In the genomic region with DNA sequence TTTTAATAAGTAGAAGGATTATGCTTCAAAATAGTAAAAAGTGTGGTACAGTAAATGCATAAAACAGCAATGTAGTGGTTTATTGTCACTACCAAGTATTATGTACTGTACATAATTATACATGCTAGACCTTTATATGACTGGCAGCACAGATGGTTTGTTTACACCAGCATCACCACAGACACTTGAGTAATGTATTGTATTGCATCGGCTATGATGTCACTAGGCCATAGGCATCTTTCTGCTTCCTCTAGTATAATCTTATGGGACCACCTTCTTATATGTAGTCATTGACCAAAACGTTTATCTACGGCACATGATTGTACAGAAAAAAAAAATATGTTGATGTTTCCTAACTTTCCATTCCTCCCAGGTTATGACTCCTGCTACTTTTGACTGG, we compare ENCODE assay signal across 21 cellular contexts. TPM values are rescaled to one million over a fixed set of nuclear protein-coding genes. Genes with fewer than 3 reads are reported as not detected.
DNase-seq lines count a peak whose midpoint lies in the region; ATAC-seq and TF ChIP-seq lines count a peak whose summit lies in the region.
"Had no signal": no experiment of that assay in that cellular context is flagged by ENCODE, and none has a peak within 500 bp of the region (broad histone marks: within the 10 kb centered on the region; RNA-seq: fewer than 3 reads in every experiment).

No MANE protein-coding gene starts in this region.

- H3K36me3 ChIP-seq in parathyroid adenoma (ENCODE audit: control insufficient read depth, insufficient read depth, low read length): no peaks in the 10 kb centered on the region
- H3K36me3 ChIP-seq: BLaER1, heart left ventricle, transverse colon had no signal

- peaks cover 22% of the 10 kb centered on the region for H3K4me1 Mint-ChIP-seq in activated T-helper 2 cell treated with anti-CD3 and anti-CD28 coated beads, Interferon-gamma antibody, Interleukin-2, Interleukin-4, amounts not matched to agents 10 μg/mL and 5 μg/mL and 100 μg/mL, durations not matched to agents 14 hours and 24 hours and 36 hours (ENCODE audit: low read depth)

- no peaks in the 10 kb centered on the region for H3K36me3 Mint-ChIP-seq in activated T-helper 2 cell treated with anti-CD3 and anti-CD28 coated beads, Interferon-gamma antibody, Interleukin-2, Interleukin-4, amounts not matched to agents 10 μg/mL and 5 μg/mL and 100 μg/mL, durations not matched to agents 14 hours and 24 hours and 36 hours (ENCODE audit: low read depth)
- H3K36me3 Mint-ChIP-seq: stimulated activated naive B cell treated with anti-CD40 and anti-IgM and Interleukin-4, amounts not matched to agents 10 μg/mL and 1 μg/mL and 100 μg/mL, for 72 hours had no signal

- intact Hi-C loops in activated T-helper 2 cell treated with anti-CD3 and anti-CD28 coated beads, Interferon-gamma antibody, Interleukin-2, Interleukin-4, amounts not matched to agents 10 μg/mL and 5 μg/mL and 100 μg/mL, durations not matched to agents 14 hours and 24 hours and 36 hours (cut with micrococcal nuclease): no loop called here

- H3K9ac ChIP-seq in parathyroid adenoma: no peak overlapping the region
- H3K9ac ChIP-seq: BLaER1 had no signal

- ATAC-seq in GM18498 (IDR thresholded peaks at IDR 0.05; ENCODE audit: unreplicated experiment) (no peak), GM21619 (IDR thresholded peaks at IDR 0.05; ENCODE audit: unreplicated experiment) (no peak)
- ATAC-seq: heart left ventricle; PC-3; stimulated activated naive B cell treated with anti-CD40 and anti-IgM and Interleukin-4, amounts not matched to agents 10 μg/mL and 1 μg/mL and 100 μg/mL, for 72 hours had no signal

- no peaks in the 10 kb centered on the region for H3K27me3 ChIP-seq in parathyroid adenoma (ENCODE audit: control insufficient read depth, insufficient read depth, low read length)
- H3K27me3 ChIP-seq: BLaER1, heart left ventricle, transverse colon had no signal

- H3K4me1 ChIP-seq in parathyroid adenoma: peaks cover 31% of the 10 kb centered on the region

- peaks cover 2% of the 10 kb centered on the region for H3K27me3 Mint-ChIP-seq in activated T-helper 2 cell treated with anti-CD3 and anti-CD28 coated beads, Interferon-gamma antibody, Interleukin-2, Interleukin-4, amounts not matched to agents 10 μg/mL and 5 μg/mL and 100 μg/mL, durations not matched to agents 14 hours and 24 hours and 36 hours (ENCODE audit: low read depth)
- H3K27me3 Mint-ChIP-seq: stimulated activated naive B cell treated with anti-CD40 and anti-IgM and Interleukin-4, amounts not matched to agents 10 μg/mL and 1 μg/mL and 100 μg/mL, for 72 hours had no signal

- TF ChIP-seq CTCF in NB4 (IDR thresholded peaks at IDR 0.05; ENCODE audit: low read depth, low read length) (no peak), parathyroid adenoma (IDR thresholded peaks at IDR 0.05) (no peak)

- peaks cover 3% of the 10 kb centered on the region for H3K9me3 Mint-ChIP-seq in activated T-helper 2 cell treated with anti-CD3 and anti-CD28 coated beads, Interferon-gamma antibody, Interleukin-2, Interleukin-4, amounts not matched to agents 10 μg/mL and 5 μg/mL and 100 μg/mL, durations not matched to agents 14 hours and 24 hours and 36 hours
- H3K9me3 Mint-ChIP-seq: stimulated activated naive B cell treated with anti-CD40 and anti-IgM and Interleukin-4, amounts not matched to agents 10 μg/mL and 1 μg/mL and 100 μg/mL, for 72 hours had no signal

- H3K4me3 ChIP-seq in NB4 (ENCODE audit: low read depth, low read length) (no peak overlapping the region), parathyroid adenoma (ENCODE audit: low read depth, low read length) (no peak overlapping the region)
- H3K4me3 ChIP-seq: BLaER1, coronary artery, heart left ventricle, transverse colon had no signal

- no peak overlapping the region for H3K27ac Mint-ChIP-seq in activated T-helper 2 cell treated with anti-CD3 and anti-CD28 coated beads, Interferon-gamma antibody, Interleukin-2, Interleukin-4, amounts not matched to agents 10 μg/mL and 5 μg/mL and 100 μg/mL, durations not matched to agents 14 hours and 24 hours and 36 hours
- H3K27ac Mint-ChIP-seq: stimulated activated naive B cell treated with anti-CD40 and anti-IgM and Interleukin-4, amounts not matched to agents 10 μg/mL and 1 μg/mL and 100 μg/mL, for 72 hours had no signal

- TF ChIP-seq POLR2A in NB4 (IDR thresholded peaks at IDR 0.05; ENCODE audit: extremely low read depth, insufficient read length) (no peak), erythroblast (IDR thresholded peaks at IDR 0.05; ENCODE audit: low read length) (no peak)

- H3K4me3 Mint-ChIP-seq in activated T-helper 2 cell treated with anti-CD3 and anti-CD28 coated beads, Interferon-gamma antibody, Interleukin-2, Interleukin-4, amounts not matched to agents 10 μg/mL and 5 μg/mL and 100 μg/mL, durations not matched to agents 14 hours and 24 hours and 36 hours (ENCODE audit: low read depth): no peak overlapping the region
- H3K4me3 Mint-ChIP-seq: stimulated activated naive B cell treated with anti-CD40 and anti-IgM and Interleukin-4, amounts not matched to agents 10 μg/mL and 1 μg/mL and 100 μg/mL, for 72 hours had no signal

- no peaks in the 10 kb centered on the region for H3K9me3 ChIP-seq in parathyroid adenoma (ENCODE audit: control insufficient read depth, low read length)
- H3K9me3 ChIP-seq: BLaER1, heart left ventricle, transverse colon had no signal

- H3K4me2 ChIP-seq in parathyroid adenoma (ENCODE audit: low read length): no peak overlapping the region
- H3K4me2 ChIP-seq: BLaER1 had no signal

- DNase-seq in NCI-H2107 treated with DMSO at 0.1 percent for 48 hours (lab: John Stamatoyannopoulos, UW; ENCODE audit: unreplicated experiment) (peak; percentile 39), NCI-H2107 (lab: John Stamatoyannopoulos, UW) (no peak), NB4 (ENCODE audit: low read depth) (peak; percentile 43), erythroblast (lab: John Stamatoyannopoulos, UW) (peak; percentile 47 to 56)
- DNase-seq in activated T-helper 2 cell treated with anti-CD3 and anti-CD28 coated beads, Interferon-gamma antibody, Interleukin-2, Interleukin-4, amounts not matched to agents 10 μg/mL and 5 μg/mL and 100 μg/mL, durations not matched to agents 14 hours and 24 hours and 36 hours (ENCODE audit: low spot score): no peak
- DNase-seq: activated CD4-positive, alpha-beta T cell treated with anti-CD3 and anti-CD28 coated beads for 4 hours; activated CD8-positive, alpha-beta memory T cell treated with anti-CD3 and anti-CD28 coated beads, Interleukin-2, amount 50 U/mL, for 48 hours; activated naive CD4-positive, alpha-beta T cell; heart left ventricle; kidney; mesendoderm; NCI-H1105 treated with DMSO at 0.1 percent for 48 hours; PC-3; stimulated activated naive B cell treated with anti-CD40 and anti-IgM and Interleukin-4, amounts not matched to agents 10 μg/mL and 1 μg/mL and 100 μg/mL, for 72 hours; transverse colon had no signal

- no peaks in the 10 kb centered on the region for H3K79me2 ChIP-seq in parathyroid adenoma

- H3K27ac ChIP-seq in parathyroid adenoma: no peak overlapping the region
- H3K27ac ChIP-seq: BLaER1, coronary artery, heart left ventricle, HL-60, transverse colon had no signal

- peak overlapping the region; percentile 71 for H2AFZ ChIP-seq in parathyroid adenoma

RNA-seq across cellular contexts. Expression of a gene that starts 31.9 kb away (rescaled TPM):
- 24.3 and 29.5 TPM in 2 replicates for total RNA-seq in activated T-helper 2 cell treated with anti-CD3 and anti-CD28 coated beads, Interferon-gamma antibody, Interleukin-2, Interleukin-4, amounts not matched to agents 10 μg/mL and 5 μg/mL and 100 μg/mL, durations not matched to agents 14 hours and 24 hours and 36 hours

Comparison
In these comparisons a context has a peak if more than half of its experiments do, and no peak if none do; other contexts are left out.
1. DNase-seq: peak in NCI-H2107 treated with DMSO at 0.1 percent for 48 hours (single experiment), NB4 (single experiment) and erythroblast (2 of 2); none in NCI-H2107 (single experiment) and activated T-helper 2 cell treated with anti-CD3 and anti-CD28 coated beads, Interferon-gamma antibody, Interleukin-2, Interleukin-4, amounts not matched to agents 10 μg/mL and 5 μg/mL and 100 μg/mL, durations not matched to agents 14 hours and 24 hours and 36 hours (single experiment).